ENCODE assay signal across 23 cellular contexts in the genomic region with DNA sequence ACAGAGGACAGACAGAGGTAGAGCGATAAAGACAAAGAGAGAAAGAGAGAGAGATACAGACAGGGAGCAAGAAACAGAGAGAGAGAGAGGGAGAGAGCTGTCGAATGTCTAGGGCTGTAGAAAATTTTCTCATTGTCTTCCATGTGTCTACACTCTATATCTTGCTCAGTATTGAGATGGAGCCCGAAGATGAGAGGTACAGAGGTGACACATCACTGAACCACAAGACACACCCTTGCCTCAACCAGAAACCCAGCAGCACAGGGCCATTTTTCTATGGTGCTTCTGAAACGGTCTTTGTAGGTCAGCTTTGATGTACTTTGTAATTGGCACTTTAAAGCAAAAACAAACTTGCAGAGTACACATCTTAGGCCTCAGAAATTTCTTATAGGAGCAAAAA.
DNase-seq lines count a peak whose midpoint lies in the region; ATAC-seq and TF ChIP-seq lines count a peak whose summit lies in the region.
"Had no signal": no experiment of that assay in that cellular context is flagged by ENCODE, and none has a peak within 500 bp of the region (broad histone marks: within the 10 kb centered on the region; RNA-seq: fewer than 3 reads in every experiment).

No MANE protein-coding gene starts in this region.

- peaks cover 40% of the 10 kb centered on the region for H3K4me1 ChIP-seq in Caco-2
- H3K4me1 ChIP-seq in Panc1 (ENCODE audit: control insufficient read depth, insufficient read depth, low read length) = peaks cover 31% of the 10 kb centered on the region

- H3K9me3 Mint-ChIP-seq in Caco-2 (ENCODE audit: unreplicated experiment) (no peaks in the 10 kb centered on the region), glutamatergic neuron (ENCODE audit: unreplicated experiment) (peaks cover 3% of the 10 kb centered on the region)
- H3K9me3 Mint-ChIP-seq in stimulated activated effector memory CD8-positive, alpha-beta T cell treated with anti-CD3 and anti-CD28 coated beads, Interleukin-12 subunit alpha, Interleukin-12 subunit beta, amount 100 ng/mL, for 72 hours = no peaks in the 10 kb centered on the region
- H3K9me3 Mint-ChIP-seq: memory B cell had no signal

- peak overlapping the region; percentile 88 for H3K27ac Mint-ChIP-seq in Caco-2 (ENCODE audit: unreplicated experiment)
- peak overlapping the region; percentile 24 for H3K27ac Mint-ChIP-seq in glutamatergic neuron (ENCODE audit: unreplicated experiment)
- no peak overlapping the region for H3K27ac Mint-ChIP-seq in stimulated activated effector memory CD8-positive, alpha-beta T cell treated with anti-CD3 and anti-CD28 coated beads, Interleukin-12 subunit alpha, Interleukin-12 subunit beta, amount 100 ng/mL, for 72 hours
- H3K27ac Mint-ChIP-seq: activated CD4-positive, alpha-beta T cell treated with anti-CD3 and anti-CD28 coated beads for 36 hours; activated naive CD4-positive, alpha-beta T cell treated with anti-CD3 and anti-CD28 coated beads, Interleukin-2, amount 50 U/mL, for 72 hours; activated T-helper 1 cell treated with anti-CD3 and anti-CD28 coated beads, Interleukin-12 subunit alpha, Interleukin-12 subunit beta, Interleukin-2, Interleukin-4 antibody, amounts not matched to agents 30 ng/mL and 10 ng/mL and 1 ng/mL, durations not matched to agents 14 hours and 24 hours and 36 hours; memory B cell had no signal

- CTCF ChIA-PET in Caco-2 (lab: Charles Lee) (no interaction called here), Panc1 (lab: Charles Lee) (no interaction called here)

- TF ChIP-seq CTCF in Caco-2 (IDR thresholded peaks at IDR 0.05; ENCODE audit: insufficient read depth in 1 of 2, low read depth in 1 of 2, low read length in 1 of 2, severe bottlenecking in 1 of 2, unreplicated experiment in 1 of 2) (no peak), Panc1 (IDR thresholded peaks at IDR 0.05) (no peak), glutamatergic neuron (IDR thresholded peaks at IDR 0.05; ENCODE audit: partially characterized antibody, unreplicated experiment) (no peak)

- H3K9me3 ChIP-seq in Caco-2 (no peaks in the 10 kb centered on the region), Panc1 (ENCODE audit: control insufficient read depth, insufficient read depth, low read depth, low read length) (no peaks in the 10 kb centered on the region)
- H3K9me3 ChIP-seq: ascending aorta, SJSA1 had no signal

- H3K36me3 Mint-ChIP-seq in Caco-2 (ENCODE audit: insufficient read depth, unreplicated experiment) = peaks cover 6% of the 10 kb centered on the region
- peaks cover 8% of the 10 kb centered on the region for H3K36me3 Mint-ChIP-seq in glutamatergic neuron (ENCODE audit: unreplicated experiment)
- H3K36me3 Mint-ChIP-seq in stimulated activated effector memory CD8-positive, alpha-beta T cell treated with anti-CD3 and anti-CD28 coated beads, Interleukin-12 subunit alpha, Interleukin-12 subunit beta, amount 100 ng/mL, for 72 hours = no peaks in the 10 kb centered on the region
- H3K36me3 Mint-ChIP-seq: memory B cell had no signal

- H3K36me3 ChIP-seq in Caco-2 (ENCODE audit: control insufficient read depth, insufficient read depth, low read length) (no peaks in the 10 kb centered on the region), Panc1 (ENCODE audit: control insufficient read depth, insufficient read depth, low read length) (no peaks in the 10 kb centered on the region)

- peak overlapping the region; percentile 69; the same call in 1 of the 2 replicates for H3K27ac ChIP-seq in Panc1 (ENCODE audit: low read length)
- H3K27ac ChIP-seq: SJSA1 had no signal

- H3K4me3 Mint-ChIP-seq in Caco-2 (ENCODE audit: unreplicated experiment) = no peak overlapping the region
- no peak overlapping the region for H3K4me3 Mint-ChIP-seq in glutamatergic neuron (ENCODE audit: unreplicated experiment)
- H3K4me3 Mint-ChIP-seq in stimulated activated effector memory CD8-positive, alpha-beta T cell treated with anti-CD3 and anti-CD28 coated beads, Interleukin-12 subunit alpha, Interleukin-12 subunit beta, amount 100 ng/mL, for 72 hours = no peak overlapping the region
- H3K4me3 Mint-ChIP-seq: activated CD4-positive, alpha-beta T cell treated with anti-CD3 and anti-CD28 coated beads for 36 hours; activated T-helper 1 cell treated with anti-CD3 and anti-CD28 coated beads, Interleukin-12 subunit alpha, Interleukin-12 subunit beta, Interleukin-2, Interleukin-4 antibody, amounts not matched to agents 30 ng/mL and 10 ng/mL and 1 ng/mL, durations not matched to agents 14 hours and 24 hours and 36 hours; memory B cell; naive B cell had no signal

- POLR2A ChIA-PET in Caco-2 (lab: Charles Lee) = no interaction called here
- POLR2A ChIA-PET in Panc1 (lab: Charles Lee) = no interaction called here

- H3K27me3 ChIP-seq in Caco-2 (replicated peaks; ENCODE audit: control insufficient read depth, insufficient read depth, low read length) (no peaks in the 10 kb centered on the region), Panc1 (ENCODE audit: control insufficient read depth, insufficient read depth, low read length) (no peaks in the 10 kb centered on the region)
- H3K27me3 ChIP-seq: ascending aorta, SJSA1 had no signal

- H3K4me1 Mint-ChIP-seq in Caco-2 (ENCODE audit: low read depth, unreplicated experiment) (peaks cover 37% of the 10 kb centered on the region), glutamatergic neuron (ENCODE audit: low read depth, unreplicated experiment) (peaks cover 6% of the 10 kb centered on the region)
- peaks cover 5% of the 10 kb centered on the region for H3K4me1 Mint-ChIP-seq in stimulated activated effector memory CD8-positive, alpha-beta T cell treated with anti-CD3 and anti-CD28 coated beads, Interleukin-12 subunit alpha, Interleukin-12 subunit beta, amount 100 ng/mL, for 72 hours

- ATAC-seq in Panc1 = no peak
- ATAC-seq in stimulated activated effector memory CD8-positive, alpha-beta T cell treated with anti-CD3 and anti-CD28 coated beads, Interleukin-12 subunit alpha, Interleukin-12 subunit beta, amount 100 ng/mL, for 72 hours = peak; percentile 17
- ATAC-seq in GM18867 (IDR thresholded peaks at IDR 0.05; ENCODE audit: unreplicated experiment) = no peak
- ATAC-seq in HG03460 (IDR thresholded peaks at IDR 0.05; ENCODE audit: unreplicated experiment) = no peak
- ATAC-seq: activated CD4-positive, alpha-beta T cell treated with anti-CD3 and anti-CD28 coated beads for 36 hours; activated naive CD4-positive, alpha-beta T cell treated with anti-CD3 and anti-CD28 coated beads, Interleukin-2, amount 50 U/mL, for 72 hours had no signal

- in situ Hi-C loops in Panc1 (cut with HindIII; ENCODE audit: low pct_unique_long_range_greater_than_20kb, low sequenced_read_pairs) = no loop called here

- intact Hi-C loops in Caco-2 (cut with micrococcal nuclease; ENCODE audit: unreplicated experiment) = loop anchor here (5.0 kb wide), 1 partner anchor 414 kb away; no protein-coding TSS in a partner anchor
- intact Hi-C loops in Panc1 (cut with micrococcal nuclease; ENCODE audit: unreplicated experiment) = no loop called here

- DNase-seq in Caco-2 = no peak
- DNase-seq in Panc1 (ENCODE audit: low read depth, low spot score) = no peak
- no peak for DNase-seq in glutamatergic neuron
- DNase-seq in stimulated activated effector memory CD8-positive, alpha-beta T cell treated with anti-CD3 and anti-CD28 coated beads, Interleukin-12 subunit alpha, Interleukin-12 subunit beta, amount 100 ng/mL, for 72 hours (ENCODE audit: low spot score in 2 of 2) = no peak
- no peak for DNase-seq in OCI-M1 (lab: John Stamatoyannopoulos, UW)
- no peak for DNase-seq in iPS-NIHi7 (ENCODE audit: extremely low spot score)
- DNase-seq: activated CD4-positive, alpha-beta T cell treated with anti-CD3 and anti-CD28 coated beads for 36 hours; erythroblast; H7; naive B cell; NCI-H1694 treated with DMSO at 0.1 percent for 48 hours; NCI-H748 treated with DMSO at 0.1 percent for 48 hours; occipital lobe; stimulated activated CD4-positive, alpha-beta T cell treated with anti-CD3 and anti-CD28 coated beads, Interleukin-15, amount 100 ng/mL, for 24 hours; stimulated activated CD8-positive, alpha-beta memory T cell treated with anti-CD3 and anti-CD28 coated beads, Interleukin-4, amount 100 ng/mL, for 48 hours; substantia nigra had no signal

- H3K4me3 ChIP-seq in Caco-2 (ENCODE audit: low read depth, low read length) (no peak overlapping the region), Panc1 (ENCODE audit: low read depth in 2 of 2, low read length in 2 of 2) (no peak overlapping the region)
- H3K4me3 ChIP-seq: SJSA1 had no signal

- H3K27me3 Mint-ChIP-seq in Caco-2 (ENCODE audit: insufficient read depth, unreplicated experiment) = no peaks in the 10 kb centered on the region
- no peaks in the 10 kb centered on the region for H3K27me3 Mint-ChIP-seq in glutamatergic neuron (ENCODE audit: unreplicated experiment)

- BruUV-seq in Caco-2 (replicated peaks; lab: Mats Ljungman, UMichigan) (no TSS peak), Panc1 (replicated peaks; lab: Mats Ljungman, UMichigan) (no TSS peak)
